In genomic region chr1:52771384-52771783, GRCh38 we compare ENCODE assay signal across 21 cellular contexts. TPM values are rescaled to one million over a fixed set of nuclear protein-coding genes. Genes with fewer than 3 reads are reported as not detected.
A peak's percentile ranks its signal among the peaks of the same experiment; 100 is the strongest.
DNase-seq lines count a peak whose midpoint lies in the region; ATAC-seq, FAIRE-seq and TF ChIP-seq lines count a peak whose summit lies in the region.
"Had no signal": no experiment of that assay in that cellular context is flagged by ENCODE, and none has a peak within 500 bp of the region (broad histone marks: within the 10 kb centered on the region; RNA-seq: fewer than 3 reads in every experiment).

No MANE protein-coding gene starts in this region.

- no peaks in the 10 kb centered on the region for H3K4me1 Mint-ChIP-seq in astrocyte (ENCODE audit: low read depth, unreplicated experiment)

- H3K27me3 ChIP-seq in left ventricle myocardium inferior (ENCODE audit: low read depth) (no peaks in the 10 kb centered on the region), heart right ventricle (no peaks in the 10 kb centered on the region), astrocyte (ENCODE audit: insufficient read depth, low read length) (no peaks in the 10 kb centered on the region), mesenchymal stem cell (ENCODE audit: control insufficient read depth in 1 of 2, insufficient read depth in 1 of 2, low read length in 2 of 2) (no peaks in the 10 kb centered on the region)

- peaks cover 37% of the 10 kb centered on the region for H3K79me1 ChIP-seq in mesenchymal stem cell (replicated peaks; ENCODE audit: low read length, poor library complexity, severe bottlenecking)

- no peak overlapping the region for H2BK12ac ChIP-seq in mesenchymal stem cell (ENCODE audit: low read length in 2 of 2)

- no peak overlapping the region for H4K91ac ChIP-seq in mesenchymal stem cell (ENCODE audit: low read length)

- no peak for ATAC-seq in heart right ventricle
- no peak for ATAC-seq in HG03196 (IDR thresholded peaks at IDR 0.05; ENCODE audit: unreplicated experiment)

- H3K4me1 ChIP-seq in left ventricle myocardium inferior (peaks cover 43% of the 10 kb centered on the region), heart right ventricle (peaks cover 0 to 21% (median 3%) of the 10 kb centered on the region in 9 donors), astrocyte (ENCODE audit: insufficient read depth, low read length) (no peaks in the 10 kb centered on the region), mesenchymal stem cell (ENCODE audit: control insufficient read depth, insufficient read depth, low read depth, low read length) (no peaks in the 10 kb centered on the region)

- H2BK15ac ChIP-seq in mesenchymal stem cell (ENCODE audit: low read depth, poor library complexity, severe bottlenecking), result no peak overlapping the region

- H3K27ac Mint-ChIP-seq in astrocyte (ENCODE audit: unreplicated experiment), result no peak overlapping the region
- H3K27ac Mint-ChIP-seq: CD8-positive, alpha-beta memory T cell had no signal

- H3K4me2 ChIP-seq in astrocyte (ENCODE audit: low read length) (no peak overlapping the region), mesenchymal stem cell (ENCODE audit: low read length, poor library complexity, severe bottlenecking) (no peak overlapping the region)
- H3K4me2 ChIP-seq: KMS-11 had no signal

- no peaks in the 10 kb centered on the region for H3K79me2 ChIP-seq in astrocyte (ENCODE audit: insufficient read depth, low read length)

- H3K36me3 ChIP-seq in left ventricle myocardium inferior (peaks cover 35% of the 10 kb centered on the region), heart right ventricle (peaks cover 0 to 55% (median 16%) of the 10 kb centered on the region in 9 donors), astrocyte (ENCODE audit: insufficient read depth, low read length) (peaks cover 2% of the 10 kb centered on the region), mesenchymal stem cell (ENCODE audit: control insufficient read depth in 1 of 2, insufficient read depth in 2 of 2, low read depth in 1 of 2, low read length in 2 of 2) (peaks cover 17 to 47% of the 10 kb centered on the region in 2 experiments)

- H3K4me3 ChIP-seq in left ventricle myocardium inferior (no peak overlapping the region), heart right ventricle (no peak overlapping the region), astrocyte (ENCODE audit: insufficient read depth, low read depth, low read length) (no peak overlapping the region), mesenchymal stem cell (ENCODE audit: insufficient read depth in 1 of 2, low read depth in 1 of 2, low read length in 2 of 2) (no peak overlapping the region)

- H3K14ac ChIP-seq in mesenchymal stem cell (ENCODE audit: low read length in 2 of 2), result no peak overlapping the region

- no peaks in the 10 kb centered on the region for H3K9me3 Mint-ChIP-seq in astrocyte (ENCODE audit: unreplicated experiment)
- H3K9me3 Mint-ChIP-seq: CD8-positive, alpha-beta memory T cell had no signal

- H2BK5ac ChIP-seq in mesenchymal stem cell (ENCODE audit: low read depth, low read length, poor library complexity, severe bottlenecking), result no peak overlapping the region

- DNase-seq in left ventricle myocardium inferior (no peak), heart right ventricle (no peak), astrocyte (ENCODE audit: low read depth) (peak; percentile 8), mesenchymal stem cell (peak; percentile 28), HuH-7.5 (ENCODE audit: low spot score) (no peak), NCI-H2227 (lab: John Stamatoyannopoulos, UW; ENCODE audit: unreplicated experiment) (no peak), hippocampal formation (lab: John Stamatoyannopoulos, UW) (no peak)
- DNase-seq: CD8-positive, alpha-beta memory T cell; NCI-H1105; NCI-H146; NCI-H2029; NCI-H226; NCI-H510A treated with DMSO at 0.1 percent for 48 hours; NCI-H748 treated with DMSO at 0.1 percent for 48 hours; Right ventricle myocardium superior; SW 1271 had no signal

- H4K20me1 ChIP-seq in astrocyte (ENCODE audit: insufficient read depth, low read length), result peaks cover 14% of the 10 kb centered on the region

- H3K9ac ChIP-seq in astrocyte (ENCODE audit: low read length), result no peak overlapping the region
- H3K9ac ChIP-seq in mesenchymal stem cell (ENCODE audit: low read length), result no peak overlapping the region
- H3K9ac ChIP-seq: KMS-11 had no signal

- peaks cover 9% of the 10 kb centered on the region for H3K36me3 Mint-ChIP-seq in astrocyte (ENCODE audit: low read depth, unreplicated experiment)

- H2AFZ ChIP-seq in astrocyte (ENCODE audit: low read depth, low read length), result no peak overlapping the region
- H2AFZ ChIP-seq in mesenchymal stem cell (ENCODE audit: low read depth, low read length), result no peak overlapping the region

- H3K27me3 Mint-ChIP-seq in astrocyte (ENCODE audit: low read depth, unreplicated experiment), result no peaks in the 10 kb centered on the region
- H3K27me3 Mint-ChIP-seq: CD8-positive, alpha-beta memory T cell had no signal

- WGBS in heart right ventricle, 2 donors, result 62 to 73% methylated on average over 7 of the region's 7 CpGs
- 65% methylated on average over 6 of the region's 7 CpGs for WGBS in mesenchymal stem cell

- H3K27ac ChIP-seq in left ventricle myocardium inferior (replicated peaks) (peak overlapping the region; percentile 0), heart right ventricle (no peak overlapping the region), astrocyte (ENCODE audit: low read depth, low read length) (no peak overlapping the region), mesenchymal stem cell (ENCODE audit: low read length, poor library complexity, severe bottlenecking) (no peak overlapping the region)
- H3K27ac ChIP-seq: C4-2B, HL-60, KMS-11 had no signal

- H4K8ac ChIP-seq in mesenchymal stem cell (ENCODE audit: low read length), result no peak overlapping the region

- no peaks in the 10 kb centered on the region for H3K9me3 ChIP-seq in left ventricle myocardium inferior (replicated peaks)
- H3K9me3 ChIP-seq in heart right ventricle, result no peaks in the 10 kb centered on the region
- H3K9me3 ChIP-seq in astrocyte (ENCODE audit: insufficient read depth, low read depth, low read length), result no peaks in the 10 kb centered on the region
- H3K9me3 ChIP-seq in mesenchymal stem cell (ENCODE audit: control insufficient read depth, low read length), result no peaks in the 10 kb centered on the region

- H2AK5ac ChIP-seq in mesenchymal stem cell (ENCODE audit: low read length, severe bottlenecking), result no peak overlapping the region

- H3K23ac ChIP-seq in mesenchymal stem cell (ENCODE audit: low read length in 2 of 2), result no peak overlapping the region

- H3K18ac ChIP-seq in mesenchymal stem cell (ENCODE audit: low read depth in 1 of 2, low read length in 2 of 2), result no peak overlapping the region

- intact Hi-C loops in left ventricle myocardium inferior (cut with micrococcal nuclease) (no loop called here), heart right ventricle (cut with DNase I) (loop anchor here in 1 of 10 donors (10.0 kb wide), 1 partner anchor 337 kb away; no protein-coding TSS in a partner anchor)

- TF ChIP-seq CTCF in left ventricle myocardium inferior (IDR thresholded peaks at IDR 0.05; ENCODE audit: borderline replicate concordance) (no peak), heart right ventricle (IDR thresholded peaks at IDR 0.05) (no peak), astrocyte (IDR thresholded peaks at IDR 0.05; ENCODE audit: insufficient read depth, low read depth, low read length) (no peak)

- no peak overlapping the region for H2BK120ac ChIP-seq in mesenchymal stem cell (ENCODE audit: low read depth, low read length)

- no peak overlapping the region for H3K4me3 Mint-ChIP-seq in astrocyte (ENCODE audit: unreplicated experiment)
- H3K4me3 Mint-ChIP-seq: CD8-positive, alpha-beta memory T cell had no signal

- no peak for FAIRE-seq in astrocyte (lab: Jason Lieb, UNC)
- FAIRE-seq: G401.6 had no signal

- H3K4ac ChIP-seq in mesenchymal stem cell (ENCODE audit: low read depth in 1 of 2, low read length in 2 of 2), result no peak overlapping the region

RNA-seq across cellular contexts. Expression of gene ZYG11B, which starts 45.1 kb away (rescaled TPM):
- total RNA-seq in left ventricle myocardium inferior (68.3 TPM), heart right ventricle (10 to 100 TPM; 48.6 to 84.3 (median 66.3) TPM), astrocyte (20.4 and 22.1 TPM in 2 replicates)
- polyA plus RNA-seq in heart right ventricle, result 10 to 100 TPM in 1 of 2 donors, 1 to 10 TPM in 1; 9.1 to 17.1 TPM
- 13.2 TPM for polyA plus RNA-seq in mesenchymal stem cell (2013, experiment 1 of 2)
- polyA plus RNA-seq in mesenchymal stem cell (2013, experiment 2 of 2), result 13.1 TPM

Comparison
In these comparisons a context has a peak if more than half of its experiments do, and no peak if none do; other contexts are left out.
1. DNase-seq: peak in astrocyte (single experiment) and mesenchymal stem cell (single experiment); none in left ventricle myocardium inferior (single experiment), heart right ventricle (0 of 2), HuH-7.5 (single experiment), NCI-H2227 (single experiment) and hippocampal formation (0 of 2).